In the genomic region with DNA sequence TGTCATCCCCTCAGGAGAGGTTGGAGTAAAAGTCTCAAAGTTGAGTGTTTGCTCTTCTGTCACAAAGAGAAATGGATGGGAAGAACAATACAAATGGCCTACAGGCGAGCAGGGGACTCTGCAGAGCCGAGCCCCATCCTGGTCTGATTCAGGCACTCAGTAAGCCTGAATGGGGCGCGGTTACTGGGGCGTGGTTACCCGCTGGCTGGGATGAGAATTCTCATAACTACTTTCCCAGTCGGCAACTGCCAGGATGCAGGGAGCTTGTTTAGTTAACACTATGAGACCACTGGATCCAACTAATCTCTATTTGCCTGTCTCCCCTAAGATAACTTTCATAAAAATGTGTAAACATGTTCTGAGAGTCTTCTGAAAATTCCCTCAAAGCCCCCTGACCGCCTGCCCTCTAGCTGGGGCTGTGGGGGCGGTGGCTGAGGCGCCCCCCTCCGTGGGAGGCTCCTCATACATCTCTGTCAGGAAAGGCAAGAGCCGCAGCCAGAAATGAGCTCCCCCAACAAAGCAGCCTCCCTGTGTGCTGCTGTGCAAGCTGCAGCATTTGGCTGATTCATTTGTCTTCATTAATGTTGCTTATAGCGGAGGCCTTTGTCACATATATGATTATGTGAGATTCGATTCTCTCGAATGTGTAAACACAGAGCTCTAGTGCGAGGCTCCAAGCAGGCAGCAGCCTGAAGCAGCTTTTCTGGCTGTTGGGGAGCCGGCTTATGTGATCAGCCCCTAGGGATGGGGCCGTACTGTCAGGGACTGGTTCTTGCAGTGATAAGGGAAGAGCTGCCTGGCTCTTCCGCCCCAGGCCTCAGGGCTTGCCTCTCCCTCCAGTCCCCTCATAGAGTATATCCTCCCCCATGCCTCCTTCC, we compare ENCODE assay signal across 9 cellular contexts.
DNase-seq lines count a peak whose midpoint lies in the region; ATAC-seq and TF ChIP-seq lines count a peak whose summit lies in the region.
"Had no signal": no experiment of that assay in that cellular context is flagged by ENCODE, and none has a peak within 500 bp of the region (broad histone marks: within the 10 kb centered on the region; RNA-seq: fewer than 3 reads in every experiment).

No MANE protein-coding gene starts in this region.

- TF ChIP-seq RAD21 in liver (IDR thresholded peaks at IDR 0.05): no peak

- WGBS in liver: 45% methylated on average over 19 of the region's 19 CpGs

- no peak overlapping the region for H3K9ac ChIP-seq in liver (ENCODE audit: low read depth in 1 of 2, low read length in 2 of 2)
- H3K9ac ChIP-seq: BLaER1 had no signal

- H3K27ac ChIP-seq in liver (ENCODE audit: low read depth in 1 of 2, low read length in 2 of 2): peak overlapping the region; percentile 8 to 34
- H3K27ac ChIP-seq: BLaER1 had no signal

- no peaks in the 10 kb centered on the region for H3K4me1 ChIP-seq in liver (ENCODE audit: control insufficient read depth in 4 of 4, insufficient read depth in 4 of 4, low read length in 3 of 4)

- H3K27me3 ChIP-seq in liver (ENCODE audit: control insufficient read depth in 4 of 4, insufficient read depth in 4 of 4, low read length in 3 of 4): no peaks in the 10 kb centered on the region
- H3K27me3 ChIP-seq: BLaER1 had no signal

- peak; percentile 71 for DNase-seq in AG08396 (ENCODE audit: low spot score)
- DNase-seq in NCI-H1694 treated with DMSO at 0.1 percent for 48 hours (lab: John Stamatoyannopoulos, UW): peak; percentile 83
- DNase-seq in astrocyte of the hippocampus (ENCODE audit: low read depth, low spot score): peak; percentile 77

- ATAC-seq in HG02678 (IDR thresholded peaks at IDR 0.05; ENCODE audit: unreplicated experiment) (no peak), HG03159 (IDR thresholded peaks at IDR 0.05; ENCODE audit: unreplicated experiment) (no peak), GM18519 (IDR thresholded peaks at IDR 0.05; ENCODE audit: low FRiP score, unreplicated experiment) (no peak), GM21786 (IDR thresholded peaks at IDR 0.05; ENCODE audit: unreplicated experiment) (no peak)

- no peak overlapping the region for H3K4me3 ChIP-seq in liver (ENCODE audit: low read depth in 1 of 3, low read length in 3 of 3)
- H3K4me3 ChIP-seq: BLaER1 had no signal

- no peak for TF ChIP-seq CTCF in liver (IDR thresholded peaks at IDR 0.05; ENCODE audit: low read depth, low read length, missing input control)

- no peaks in the 10 kb centered on the region for H3K9me3 ChIP-seq in liver (ENCODE audit: control insufficient read depth in 4 of 4, low read length in 3 of 4)
- H3K9me3 ChIP-seq: BLaER1 had no signal

- H3K36me3 ChIP-seq in liver (ENCODE audit: control insufficient read depth in 4 of 4, insufficient read depth in 3 of 4, low read depth in 1 of 4, low read length in 3 of 4): no peaks in the 10 kb centered on the region
- H3K36me3 ChIP-seq: BLaER1 had no signal

TF ChIP-seq in liver, 16 proteins besides CTCF, POLR2A, EP300 and RAD21:
- TF ChIP-seq GABPA (IDR thresholded peaks at IDR 0.05 in 1 of 2, conservative IDR thresholded peaks at IDR 0.05 in 1 of 2): no peak
- no peak for TF ChIP-seq JUND (IDR thresholded peaks at IDR 0.05)
- no peak for TF ChIP-seq TAF1 (conservative IDR thresholded peaks at IDR 0.05)
- TF ChIP-seq HNF4G (IDR thresholded peaks at IDR 0.05): no peak
- no peak for TF ChIP-seq FOXA1 (IDR thresholded peaks at IDR 0.05)
- TF ChIP-seq, protein P1, sequence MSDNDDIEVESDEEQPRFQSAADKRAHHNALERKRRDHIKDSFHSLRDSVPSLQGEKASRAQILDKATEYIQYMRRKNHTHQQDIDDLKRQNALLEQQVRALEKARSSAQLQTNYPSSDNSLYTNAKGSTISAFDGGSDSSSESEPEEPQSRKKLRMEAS (IDR thresholded peaks at IDR 0.05): no peak
- TF ChIP-seq, protein P2, sequence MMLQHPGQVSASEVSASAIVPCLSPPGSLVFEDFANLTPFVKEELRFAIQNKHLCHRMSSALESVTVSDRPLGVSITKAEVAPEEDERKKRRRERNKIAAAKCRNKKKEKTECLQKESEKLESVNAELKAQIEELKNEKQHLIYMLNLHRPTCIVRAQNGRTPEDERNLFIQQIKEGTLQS (IDR thresholded peaks at IDR 0.05): no peak
- no peak for TF ChIP-seq EGR1 (IDR thresholded peaks at IDR 0.05; ENCODE audit: low read depth in 2 of 2)
- TF ChIP-seq, protein P3, sequence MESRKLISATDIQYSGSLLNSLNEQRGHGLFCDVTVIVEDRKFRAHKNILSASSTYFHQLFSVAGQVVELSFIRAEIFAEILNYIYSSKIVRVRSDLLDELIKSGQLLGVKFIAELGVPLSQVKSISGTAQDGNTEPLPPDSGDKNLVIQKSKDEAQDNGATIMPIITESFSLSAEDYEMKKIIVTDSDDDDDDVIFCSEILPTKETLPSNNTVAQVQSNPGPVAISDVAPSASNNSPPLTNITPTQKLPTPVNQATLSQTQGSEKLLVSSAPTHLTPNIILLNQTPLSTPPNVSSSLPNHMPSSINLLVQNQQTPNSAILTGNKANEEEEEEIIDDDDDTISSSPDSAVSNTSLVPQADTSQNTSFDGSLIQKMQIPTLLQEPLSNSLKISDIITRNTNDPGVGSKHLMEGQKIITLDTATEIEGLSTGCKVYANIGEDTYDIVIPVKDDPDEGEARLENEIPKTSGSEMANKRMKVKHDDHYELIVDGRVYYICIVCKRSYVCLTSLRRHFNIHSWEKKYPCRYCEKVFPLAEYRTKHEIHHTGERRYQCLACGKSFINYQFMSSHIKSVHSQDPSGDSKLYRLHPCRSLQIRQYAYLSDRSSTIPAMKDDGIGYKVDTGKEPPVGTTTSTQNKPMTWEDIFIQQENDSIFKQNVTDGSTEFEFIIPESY (IDR thresholded peaks at IDR 0.05): no peak
- TF ChIP-seq, protein P4, sequence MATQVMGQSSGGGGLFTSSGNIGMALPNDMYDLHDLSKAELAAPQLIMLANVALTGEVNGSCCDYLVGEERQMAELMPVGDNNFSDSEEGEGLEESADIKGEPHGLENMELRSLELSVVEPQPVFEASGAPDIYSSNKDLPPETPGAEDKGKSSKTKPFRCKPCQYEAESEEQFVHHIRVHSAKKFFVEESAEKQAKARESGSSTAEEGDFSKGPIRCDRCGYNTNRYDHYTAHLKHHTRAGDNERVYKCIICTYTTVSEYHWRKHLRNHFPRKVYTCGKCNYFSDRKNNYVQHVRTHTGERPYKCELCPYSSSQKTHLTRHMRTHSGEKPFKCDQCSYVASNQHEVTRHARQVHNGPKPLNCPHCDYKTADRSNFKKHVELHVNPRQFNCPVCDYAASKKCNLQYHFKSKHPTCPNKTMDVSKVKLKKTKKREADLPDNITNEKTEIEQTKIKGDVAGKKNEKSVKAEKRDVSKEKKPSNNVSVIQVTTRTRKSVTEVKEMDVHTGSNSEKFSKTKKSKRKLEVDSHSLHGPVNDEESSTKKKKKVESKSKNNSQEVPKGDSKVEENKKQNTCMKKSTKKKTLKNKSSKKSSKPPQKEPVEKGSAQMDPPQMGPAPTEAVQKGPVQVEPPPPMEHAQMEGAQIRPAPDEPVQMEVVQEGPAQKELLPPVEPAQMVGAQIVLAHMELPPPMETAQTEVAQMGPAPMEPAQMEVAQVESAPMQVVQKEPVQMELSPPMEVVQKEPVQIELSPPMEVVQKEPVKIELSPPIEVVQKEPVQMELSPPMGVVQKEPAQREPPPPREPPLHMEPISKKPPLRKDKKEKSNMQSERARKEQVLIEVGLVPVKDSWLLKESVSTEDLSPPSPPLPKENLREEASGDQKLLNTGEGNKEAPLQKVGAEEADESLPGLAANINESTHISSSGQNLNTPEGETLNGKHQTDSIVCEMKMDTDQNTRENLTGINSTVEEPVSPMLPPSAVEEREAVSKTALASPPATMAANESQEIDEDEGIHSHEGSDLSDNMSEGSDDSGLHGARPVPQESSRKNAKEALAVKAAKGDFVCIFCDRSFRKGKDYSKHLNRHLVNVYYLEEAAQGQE (IDR thresholded peaks at IDR 0.05): no peak
- TF ChIP-seq HNF4A (conservative IDR thresholded peaks at IDR 0.05): no peak
- no peak for TF ChIP-seq RXRA (IDR thresholded peaks at IDR 0.05)
- no peak for TF ChIP-seq NR2F2 (IDR thresholded peaks at IDR 0.05)
- no peak for TF ChIP-seq SP1 (IDR thresholded peaks at IDR 0.05)
- TF ChIP-seq FOXA2 (IDR thresholded peaks at IDR 0.05): no peak
